1 cellular context compared by ENCODE assay signal in the genomic region with DNA sequence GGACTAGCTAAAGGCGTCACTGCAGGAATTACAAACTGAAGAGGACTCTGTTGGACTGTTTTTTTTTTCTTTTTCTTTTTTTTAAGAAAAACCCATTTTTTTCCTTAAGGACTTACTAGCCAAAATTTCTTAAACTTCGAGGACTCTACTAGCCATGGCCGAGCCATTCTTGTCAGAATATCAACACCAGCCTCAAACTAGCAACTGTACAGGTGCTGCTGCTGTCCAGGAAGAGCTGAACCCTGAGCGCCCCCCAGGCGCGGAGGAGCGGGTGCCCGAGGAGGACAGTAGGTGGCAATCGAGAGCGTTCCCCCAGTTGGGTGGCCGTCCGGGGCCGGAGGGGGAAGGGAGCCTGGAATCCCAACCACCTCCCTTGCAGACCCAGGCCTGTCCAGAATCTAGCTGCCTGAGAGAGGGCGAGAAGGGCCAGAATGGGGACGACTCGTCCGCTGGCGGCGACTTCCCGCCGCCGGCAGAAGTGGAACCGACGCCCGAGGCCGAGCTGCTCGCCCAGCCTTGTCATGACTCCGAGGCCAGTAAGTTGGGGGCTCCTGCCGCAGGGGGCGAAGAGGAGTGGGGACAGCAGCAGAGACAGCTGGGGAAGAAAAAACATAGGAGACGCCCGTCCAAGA.
A peak's percentile ranks its signal among the peaks of the same experiment; 100 is the strongest.
TF ChIP-seq lines count a peak whose summit lies in the region.

No MANE protein-coding gene starts in this region.

TF ChIP-seq in HepG2, 621 proteins besides CTCF, POLR2A, EP300 and RAD21 (continued from another document and continues in another):
- TF ChIP-seq, protein P1, sequence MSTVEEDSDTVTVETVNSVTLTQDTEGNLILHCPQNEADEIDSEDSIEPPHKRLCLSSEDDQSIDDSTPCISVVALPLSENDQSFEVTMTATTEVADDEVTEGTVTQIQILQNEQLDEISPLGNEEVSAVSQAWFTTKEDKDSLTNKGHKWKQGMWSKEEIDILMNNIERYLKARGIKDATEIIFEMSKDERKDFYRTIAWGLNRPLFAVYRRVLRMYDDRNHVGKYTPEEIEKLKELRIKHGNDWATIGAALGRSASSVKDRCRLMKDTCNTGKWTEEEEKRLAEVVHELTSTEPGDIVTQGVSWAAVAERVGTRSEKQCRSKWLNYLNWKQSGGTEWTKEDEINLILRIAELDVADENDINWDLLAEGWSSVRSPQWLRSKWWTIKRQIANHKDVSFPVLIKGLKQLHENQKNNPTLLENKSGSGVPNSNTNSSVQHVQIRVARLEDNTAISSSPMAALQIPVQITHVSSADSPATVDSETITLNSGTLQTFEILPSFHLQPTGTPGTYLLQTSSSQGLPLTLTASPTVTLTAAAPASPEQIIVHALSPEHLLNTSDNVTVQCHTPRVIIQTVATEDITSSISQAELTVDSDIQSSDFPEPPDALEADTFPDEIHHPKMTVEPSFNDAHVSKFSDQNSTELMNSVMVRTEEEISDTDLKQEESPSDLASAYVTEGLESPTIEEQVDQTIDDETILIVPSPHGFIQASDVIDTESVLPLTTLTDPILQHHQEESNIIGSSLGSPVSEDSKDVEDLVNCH (CRISPR knock-in tag; IDR thresholded peaks at IDR 0.05) = no peak
- TF ChIP-seq FOXK1 (CRISPR knock-in tag; IDR thresholded peaks at IDR 0.05; ENCODE audit: borderline replicate concordance, low read depth) (peak; percentile 60), SALL1 (CRISPR knock-in tag; IDR thresholded peaks at IDR 0.05) (peak; percentile 57; the same call in 1 of the 2 replicates), ZBTB7B (CRISPR knock-in tag; IDR thresholded peaks at IDR 0.05) (peak; percentile 83), GLI4 (CRISPR knock-in tag; IDR thresholded peaks at IDR 0.05; ENCODE audit: borderline replicate concordance) (peak; percentile 79; the same call in 1 of the 2 replicates), ZNF782 (CRISPR knock-in tag; IDR thresholded peaks at IDR 0.05; ENCODE audit: borderline replicate concordance) (0 out of 2 replicates have a peak, but pooled peaks have one; percentile 9), ZNF354B (CRISPR knock-in tag; IDR thresholded peaks at IDR 0.05) (no peak), TARDBP (CRISPR knock-in tag; IDR thresholded peaks at IDR 0.05) (peak; percentile 77; the same call in 1 of the 2 replicates), ZSCAN20 (CRISPR knock-in tag; IDR thresholded peaks at IDR 0.05; ENCODE audit: borderline replicate concordance) (0 out of 2 replicates have a peak, but pooled peaks have one; percentile 67), ZKSCAN5 (CRISPR knock-in tag; IDR thresholded peaks at IDR 0.05) (no peak), ZFP37 (CRISPR knock-in tag; IDR thresholded peaks at IDR 0.05; ENCODE audit: borderline replicate concordance) (peak; percentile 61; the same call in 1 of the 2 replicates), SMYD3 (CRISPR knock-in tag; IDR thresholded peaks at IDR 0.05) (peak; percentile 93), ZC3H4 (CRISPR knock-in tag; IDR thresholded peaks at IDR 0.05; ENCODE audit: borderline replicate concordance) (0 out of 2 replicates have a peak, but pooled peaks have one; percentile 9), ZSCAN9 (CRISPR knock-in tag; IDR thresholded peaks at IDR 0.05; ENCODE audit: borderline replicate concordance) (peak; percentile 72), ELF1 (CRISPR knock-in tag; IDR thresholded peaks at IDR 0.05) (peak; percentile 79), SSRP1 (CRISPR knock-in tag; IDR thresholded peaks at IDR 0.05) (peak; percentile 46; the same call in 1 of the 2 replicates), FLYWCH1 (CRISPR knock-in tag; IDR thresholded peaks at IDR 0.05) (no peak), MAFG (CRISPR knock-in tag; IDR thresholded peaks at IDR 0.05) (no peak), ZNF766 (CRISPR knock-in tag; IDR thresholded peaks at IDR 0.05; ENCODE audit: borderline replicate concordance) (no peak; the same call in 1 of the 2 replicates), EED (CRISPR knock-in tag; IDR thresholded peaks at IDR 0.05) (peak; percentile 52; the same call in 1 of the 2 replicates), CHD4 (IDR thresholded peaks at IDR 0.05; ENCODE audit: borderline replicate concordance, low read length) (peak; percentile 91)
- TF ChIP-seq, protein P2, sequence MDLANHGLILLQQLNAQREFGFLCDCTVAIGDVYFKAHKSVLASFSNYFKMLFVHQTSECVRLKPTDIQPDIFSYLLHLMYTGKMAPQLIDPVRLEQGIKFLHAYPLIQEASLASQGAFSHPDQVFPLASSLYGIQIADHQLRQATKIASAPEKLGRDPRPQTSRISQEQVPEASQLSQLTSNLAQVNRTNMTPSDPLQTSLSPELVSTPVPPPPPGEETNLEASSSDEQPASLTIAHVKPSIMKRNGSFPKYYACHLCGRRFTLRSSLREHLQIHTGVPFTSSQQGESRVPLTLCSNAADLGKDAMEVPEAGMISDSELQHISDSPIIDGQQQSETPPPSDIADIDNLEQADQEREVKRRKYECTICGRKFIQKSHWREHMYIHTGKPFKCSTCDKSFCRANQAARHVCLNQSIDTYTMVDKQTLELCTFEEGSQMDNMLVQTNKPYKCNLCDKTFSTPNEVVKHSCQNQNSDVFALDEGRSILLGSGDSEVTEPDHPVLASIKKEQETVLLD (CRISPR knock-in tag; IDR thresholded peaks at IDR 0.05; ENCODE audit: low read depth) = 0 out of 2 replicates have a peak, but pooled peaks have one; percentile 6
- TF ChIP-seq, protein P3, sequence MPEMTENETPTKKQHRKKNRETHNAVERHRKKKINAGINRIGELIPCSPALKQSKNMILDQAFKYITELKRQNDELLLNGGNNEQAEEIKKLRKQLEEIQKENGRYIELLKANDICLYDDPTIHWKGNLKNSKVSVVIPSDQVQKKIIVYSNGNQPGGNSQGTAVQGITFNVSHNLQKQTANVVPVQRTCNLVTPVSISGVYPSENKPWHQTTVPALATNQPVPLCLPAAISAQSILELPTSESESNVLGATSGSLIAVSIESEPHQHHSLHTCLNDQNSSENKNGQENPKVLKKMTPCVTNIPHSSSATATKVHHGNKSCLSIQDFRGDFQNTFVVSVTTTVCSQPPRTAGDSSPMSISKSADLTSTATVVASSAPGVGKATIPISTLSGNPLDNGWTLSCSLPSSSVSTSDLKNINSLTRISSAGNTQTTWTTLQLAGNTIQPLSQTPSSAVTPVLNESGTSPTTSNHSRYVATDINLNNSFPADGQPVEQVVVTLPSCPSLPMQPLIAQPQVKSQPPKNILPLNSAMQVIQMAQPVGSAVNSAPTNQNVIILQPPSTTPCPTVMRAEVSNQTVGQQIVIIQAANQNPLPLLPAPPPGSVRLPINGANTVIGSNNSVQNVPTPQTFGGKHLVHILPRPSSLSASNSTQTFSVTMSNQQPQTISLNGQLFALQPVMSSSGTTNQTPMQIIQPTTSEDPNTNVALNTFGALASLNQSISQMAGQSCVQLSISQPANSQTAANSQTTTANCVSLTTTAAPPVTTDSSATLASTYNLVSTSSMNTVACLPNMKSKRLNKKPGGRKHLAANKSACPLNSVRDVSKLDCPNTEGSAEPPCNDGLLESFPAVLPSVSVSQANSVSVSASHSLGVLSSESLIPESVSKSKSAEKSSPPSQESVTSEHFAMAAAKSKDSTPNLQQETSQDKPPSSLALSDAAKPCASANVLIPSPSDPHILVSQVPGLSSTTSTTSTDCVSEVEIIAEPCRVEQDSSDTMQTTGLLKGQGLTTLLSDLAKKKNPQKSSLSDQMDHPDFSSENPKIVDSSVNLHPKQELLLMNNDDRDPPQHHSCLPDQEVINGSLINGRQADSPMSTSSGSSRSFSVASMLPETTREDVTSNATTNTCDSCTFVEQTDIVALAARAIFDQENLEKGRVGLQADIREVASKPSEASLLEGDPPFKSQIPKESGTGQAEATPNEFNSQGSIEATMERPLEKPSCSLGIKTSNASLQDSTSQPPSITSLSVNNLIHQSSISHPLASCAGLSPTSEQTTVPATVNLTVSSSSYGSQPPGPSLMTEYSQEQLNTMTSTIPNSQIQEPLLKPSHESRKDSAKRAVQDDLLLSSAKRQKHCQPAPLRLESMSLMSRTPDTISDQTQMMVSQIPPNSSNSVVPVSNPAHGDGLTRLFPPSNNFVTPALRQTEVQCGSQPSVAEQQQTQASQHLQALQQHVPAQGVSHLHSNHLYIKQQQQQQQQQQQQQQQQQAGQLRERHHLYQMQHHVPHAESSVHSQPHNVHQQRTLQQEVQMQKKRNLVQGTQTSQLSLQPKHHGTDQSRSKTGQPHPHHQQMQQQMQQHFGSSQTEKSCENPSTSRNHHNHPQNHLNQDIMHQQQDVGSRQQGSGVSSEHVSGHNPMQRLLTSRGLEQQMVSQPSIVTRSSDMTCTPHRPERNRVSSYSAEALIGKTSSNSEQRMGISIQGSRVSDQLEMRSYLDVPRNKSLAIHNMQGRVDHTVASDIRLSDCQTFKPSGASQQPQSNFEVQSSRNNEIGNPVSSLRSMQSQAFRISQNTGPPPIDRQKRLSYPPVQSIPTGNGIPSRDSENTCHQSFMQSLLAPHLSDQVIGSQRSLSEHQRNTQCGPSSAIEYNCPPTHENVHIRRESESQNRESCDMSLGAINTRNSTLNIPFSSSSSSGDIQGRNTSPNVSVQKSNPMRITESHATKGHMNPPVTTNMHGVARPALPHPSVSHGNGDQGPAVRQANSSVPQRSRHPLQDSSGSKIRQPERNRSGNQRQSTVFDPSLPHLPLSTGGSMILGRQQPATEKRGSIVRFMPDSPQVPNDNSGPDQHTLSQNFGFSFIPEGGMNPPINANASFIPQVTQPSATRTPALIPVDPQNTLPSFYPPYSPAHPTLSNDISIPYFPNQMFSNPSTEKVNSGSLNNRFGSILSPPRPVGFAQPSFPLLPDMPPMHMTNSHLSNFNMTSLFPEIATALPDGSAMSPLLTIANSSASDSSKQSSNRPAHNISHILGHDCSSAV (CRISPR knock-in tag; IDR thresholded peaks at IDR 0.05; ENCODE audit: borderline replicate concordance) = no peak
- TF ChIP-seq, protein P4, sequence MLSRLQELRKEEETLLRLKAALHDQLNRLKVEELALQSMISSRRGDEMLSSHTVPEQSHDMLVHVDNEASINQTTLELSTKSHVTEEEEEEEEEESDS (CRISPR knock-in tag; IDR thresholded peaks at IDR 0.05; ENCODE audit: borderline replicate concordance) = peak; percentile 47
- TF ChIP-seq, protein P5, sequence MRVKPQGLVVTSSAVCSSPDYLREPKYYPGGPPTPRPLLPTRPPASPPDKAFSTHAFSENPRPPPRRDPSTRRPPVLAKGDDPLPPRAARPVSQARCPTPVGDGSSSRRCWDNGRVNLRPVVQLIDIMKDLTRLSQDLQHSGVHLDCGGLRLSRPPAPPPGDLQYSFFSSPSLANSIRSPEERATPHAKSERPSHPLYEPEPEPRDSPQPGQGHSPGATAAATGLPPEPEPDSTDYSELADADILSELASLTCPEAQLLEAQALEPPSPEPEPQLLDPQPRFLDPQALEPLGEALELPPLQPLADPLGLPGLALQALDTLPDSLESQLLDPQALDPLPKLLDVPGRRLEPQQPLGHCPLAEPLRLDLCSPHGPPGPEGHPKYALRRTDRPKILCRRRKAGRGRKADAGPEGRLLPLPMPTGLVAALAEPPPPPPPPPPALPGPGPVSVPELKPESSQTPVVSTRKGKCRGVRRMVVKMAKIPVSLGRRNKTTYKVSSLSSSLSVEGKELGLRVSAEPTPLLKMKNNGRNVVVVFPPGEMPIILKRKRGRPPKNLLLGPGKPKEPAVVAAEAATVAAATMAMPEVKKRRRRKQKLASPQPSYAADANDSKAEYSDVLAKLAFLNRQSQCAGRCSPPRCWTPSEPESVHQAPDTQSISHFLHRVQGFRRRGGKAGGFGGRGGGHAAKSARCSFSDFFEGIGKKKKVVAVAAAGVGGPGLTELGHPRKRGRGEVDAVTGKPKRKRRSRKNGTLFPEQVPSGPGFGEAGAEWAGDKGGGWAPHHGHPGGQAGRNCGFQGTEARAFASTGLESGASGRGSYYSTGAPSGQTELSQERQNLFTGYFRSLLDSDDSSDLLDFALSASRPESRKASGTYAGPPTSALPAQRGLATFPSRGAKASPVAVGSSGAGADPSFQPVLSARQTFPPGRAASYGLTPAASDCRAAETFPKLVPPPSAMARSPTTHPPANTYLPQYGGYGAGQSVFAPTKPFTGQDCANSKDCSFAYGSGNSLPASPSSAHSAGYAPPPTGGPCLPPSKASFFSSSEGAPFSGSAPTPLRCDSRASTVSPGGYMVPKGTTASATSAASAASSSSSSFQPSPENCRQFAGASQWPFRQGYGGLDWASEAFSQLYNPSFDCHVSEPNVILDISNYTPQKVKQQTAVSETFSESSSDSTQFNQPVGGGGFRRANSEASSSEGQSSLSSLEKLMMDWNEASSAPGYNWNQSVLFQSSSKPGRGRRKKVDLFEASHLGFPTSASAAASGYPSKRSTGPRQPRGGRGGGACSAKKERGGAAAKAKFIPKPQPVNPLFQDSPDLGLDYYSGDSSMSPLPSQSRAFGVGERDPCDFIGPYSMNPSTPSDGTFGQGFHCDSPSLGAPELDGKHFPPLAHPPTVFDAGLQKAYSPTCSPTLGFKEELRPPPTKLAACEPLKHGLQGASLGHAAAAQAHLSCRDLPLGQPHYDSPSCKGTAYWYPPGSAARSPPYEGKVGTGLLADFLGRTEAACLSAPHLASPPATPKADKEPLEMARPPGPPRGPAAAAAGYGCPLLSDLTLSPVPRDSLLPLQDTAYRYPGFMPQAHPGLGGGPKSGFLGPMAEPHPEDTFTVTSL (CRISPR knock-in tag; IDR thresholded peaks at IDR 0.05; ENCODE audit: borderline replicate concordance) = peak; percentile 49; the same call in 1 of the 2 replicates
- TF ChIP-seq, protein P6, sequence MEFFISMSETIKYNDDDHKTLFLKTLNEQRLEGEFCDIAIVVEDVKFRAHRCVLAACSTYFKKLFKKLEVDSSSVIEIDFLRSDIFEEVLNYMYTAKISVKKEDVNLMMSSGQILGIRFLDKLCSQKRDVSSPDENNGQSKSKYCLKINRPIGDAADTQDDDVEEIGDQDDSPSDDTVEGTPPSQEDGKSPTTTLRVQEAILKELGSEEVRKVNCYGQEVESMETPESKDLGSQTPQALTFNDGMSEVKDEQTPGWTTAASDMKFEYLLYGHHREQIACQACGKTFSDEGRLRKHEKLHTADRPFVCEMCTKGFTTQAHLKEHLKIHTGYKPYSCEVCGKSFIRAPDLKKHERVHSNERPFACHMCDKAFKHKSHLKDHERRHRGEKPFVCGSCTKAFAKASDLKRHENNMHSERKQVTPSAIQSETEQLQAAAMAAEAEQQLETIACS (CRISPR knock-in tag; IDR thresholded peaks at IDR 0.05) = peak; percentile 43; the same call in 1 of the 2 replicates
- TF ChIP-seq, protein P7, sequence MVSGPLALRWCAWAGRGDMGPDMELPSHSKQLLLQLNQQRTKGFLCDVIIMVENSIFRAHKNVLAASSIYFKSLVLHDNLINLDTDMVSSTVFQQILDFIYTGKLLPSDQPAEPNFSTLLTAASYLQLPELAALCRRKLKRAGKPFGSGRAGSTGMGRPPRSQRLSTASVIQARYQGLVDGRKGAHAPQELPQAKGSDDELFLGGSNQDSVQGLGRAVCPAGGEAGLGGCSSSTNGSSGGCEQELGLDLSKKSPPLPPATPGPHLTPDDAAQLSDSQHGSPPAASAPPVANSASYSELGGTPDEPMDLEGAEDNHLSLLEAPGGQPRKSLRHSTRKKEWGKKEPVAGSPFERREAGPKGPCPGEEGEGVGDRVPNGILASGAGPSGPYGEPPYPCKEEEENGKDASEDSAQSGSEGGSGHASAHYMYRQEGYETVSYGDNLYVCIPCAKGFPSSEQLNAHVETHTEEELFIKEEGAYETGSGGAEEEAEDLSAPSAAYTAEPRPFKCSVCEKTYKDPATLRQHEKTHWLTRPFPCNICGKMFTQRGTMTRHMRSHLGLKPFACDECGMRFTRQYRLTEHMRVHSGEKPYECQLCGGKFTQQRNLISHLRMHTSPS (CRISPR knock-in tag; IDR thresholded peaks at IDR 0.05; ENCODE audit: low read depth) = 0 out of 2 replicates have a peak, but pooled peaks have one; percentile 30
- TF ChIP-seq, protein P8, sequence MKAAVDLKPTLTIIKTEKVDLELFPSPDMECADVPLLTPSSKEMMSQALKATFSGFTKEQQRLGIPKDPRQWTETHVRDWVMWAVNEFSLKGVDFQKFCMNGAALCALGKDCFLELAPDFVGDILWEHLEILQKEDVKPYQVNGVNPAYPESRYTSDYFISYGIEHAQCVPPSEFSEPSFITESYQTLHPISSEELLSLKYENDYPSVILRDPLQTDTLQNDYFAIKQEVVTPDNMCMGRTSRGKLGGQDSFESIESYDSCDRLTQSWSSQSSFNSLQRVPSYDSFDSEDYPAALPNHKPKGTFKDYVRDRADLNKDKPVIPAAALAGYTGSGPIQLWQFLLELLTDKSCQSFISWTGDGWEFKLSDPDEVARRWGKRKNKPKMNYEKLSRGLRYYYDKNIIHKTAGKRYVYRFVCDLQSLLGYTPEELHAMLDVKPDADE (CRISPR knock-in tag; IDR thresholded peaks at IDR 0.05) = no peak
